8 cellular contexts compared by ENCODE assay signal in the genomic region with DNA sequence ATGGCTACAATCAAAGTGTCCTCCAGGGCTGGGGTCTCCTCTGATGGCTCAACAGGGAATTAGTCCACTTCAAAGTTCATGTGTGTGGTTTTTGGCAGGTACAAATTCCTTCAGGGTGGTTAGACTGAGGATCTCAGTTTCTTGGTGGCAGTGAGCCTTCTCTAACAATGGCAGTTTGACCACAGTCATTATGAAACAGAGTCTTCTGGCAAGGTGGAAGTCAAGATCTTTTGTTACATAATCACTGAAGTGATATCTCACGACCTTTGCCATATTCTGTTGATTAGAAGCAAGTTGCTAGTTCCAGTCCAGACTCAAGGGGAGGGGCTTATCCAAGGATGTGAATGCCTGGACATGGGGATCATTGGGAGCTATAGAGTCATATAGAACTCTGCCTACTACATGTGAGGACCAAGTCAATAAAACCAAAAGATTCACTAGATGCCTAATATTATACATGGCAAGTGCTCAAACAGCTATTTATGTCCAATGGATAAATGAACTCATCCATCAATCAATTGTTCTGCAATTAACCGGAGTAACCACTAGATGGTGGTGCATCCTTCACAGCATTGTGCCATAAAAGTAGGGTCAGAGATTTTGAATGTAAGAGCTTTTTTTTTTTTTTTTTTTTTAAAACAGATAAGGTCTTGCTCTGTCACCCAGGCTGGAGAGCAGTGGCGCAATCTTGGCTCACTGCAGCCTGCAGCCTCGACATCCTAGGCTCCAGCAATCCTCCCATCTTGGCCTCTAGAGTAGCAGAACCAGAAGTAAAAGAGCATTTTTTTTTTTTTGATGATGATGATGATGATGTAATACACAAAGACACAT.
A peak's percentile ranks its signal among the peaks of the same experiment; 100 is the strongest.
DNase-seq lines count a peak whose midpoint lies in the region; ATAC-seq lines count a peak whose summit lies in the region.

No MANE protein-coding gene starts in this region.

- ATAC-seq in GM19324 (IDR thresholded peaks at IDR 0.05; ENCODE audit: low FRiP score, unreplicated experiment) (peak; percentile 55), HG03354 (IDR thresholded peaks at IDR 0.05; ENCODE audit: poor library complexity, severe bottlenecking, unreplicated experiment) (peak; percentile 93), left lobe of liver (peak; percentile 87)
- ATAC-seq in activated naive CD8-positive, alpha-beta T cell treated with anti-CD3 and anti-CD28 coated beads, Interleukin-2, amount 50 U/mL, for 24 hours, result peak; percentile 63

- no peaks in the 10 kb centered on the region for H3K9me3 Mint-ChIP-seq in activated naive CD8-positive, alpha-beta T cell treated with anti-CD3 and anti-CD28 coated beads, Interleukin-2, amount 50 U/mL, for 24 hours

- H3K4me1 Mint-ChIP-seq in activated naive CD8-positive, alpha-beta T cell treated with anti-CD3 and anti-CD28 coated beads, Interleukin-2, amount 50 U/mL, for 24 hours, result peaks cover 2% of the 10 kb centered on the region

- DNase-seq in DMS53 treated with DMSO at 0.1 percent for 48 hours (lab: John Stamatoyannopoulos, UW; ENCODE audit: unreplicated experiment) (peak; percentile 77), NCI-H446 treated with DMSO at 0.1 percent for 48 hours (lab: John Stamatoyannopoulos, UW) (peak; percentile 75), left lobe of liver (ENCODE audit: low spot score) (no peak), occipital lobe (lab: John Stamatoyannopoulos, UW) (no peak)
- DNase-seq in activated naive CD8-positive, alpha-beta T cell treated with anti-CD3 and anti-CD28 coated beads, Interleukin-2, amount 50 U/mL, for 24 hours, result no peak
- no peak for DNase-seq in NK-92 treated with Interleukin-12 subunit alpha and Interleukin-12 subunit beta, amount 100 ng/mL, for 24 hours (lab: John Stamatoyannopoulos, UW)

- no peak overlapping the region for H3K4me3 Mint-ChIP-seq in activated naive CD8-positive, alpha-beta T cell treated with anti-CD3 and anti-CD28 coated beads, Interleukin-2, amount 50 U/mL, for 24 hours

- no peaks in the 10 kb centered on the region for H3K36me3 Mint-ChIP-seq in activated naive CD8-positive, alpha-beta T cell treated with anti-CD3 and anti-CD28 coated beads, Interleukin-2, amount 50 U/mL, for 24 hours (ENCODE audit: low read depth)

- H3K27me3 Mint-ChIP-seq in activated naive CD8-positive, alpha-beta T cell treated with anti-CD3 and anti-CD28 coated beads, Interleukin-2, amount 50 U/mL, for 24 hours, result no peaks in the 10 kb centered on the region

- H3K27ac Mint-ChIP-seq in activated naive CD8-positive, alpha-beta T cell treated with anti-CD3 and anti-CD28 coated beads, Interleukin-2, amount 50 U/mL, for 24 hours, result no peak overlapping the region

Comparison
In these comparisons a context has a peak if more than half of its experiments do, and no peak if none do; other contexts are left out.
1. DNase-seq: peak in DMS53 treated with DMSO at 0.1 percent for 48 hours (single experiment) and NCI-H446 treated with DMSO at 0.1 percent for 48 hours (single experiment); none in activated naive CD8-positive, alpha-beta T cell treated with anti-CD3 and anti-CD28 coated beads, Interleukin-2, amount 50 U/mL, for 24 hours (single experiment), left lobe of liver (single experiment), occipital lobe (single experiment) and NK-92 treated with Interleukin-12 subunit alpha and Interleukin-12 subunit beta, amount 100 ng/mL, for 24 hours (single experiment).
2. Peak in every context shown above with its lines, with median percentiles within 50 percentile points of each other: ATAC-seq.